28 cellular contexts compared by ENCODE assay signal in genomic region chr13:75470676-75471075, GRCh38.
"Had no signal": no experiment of that assay in that cellular context is flagged by ENCODE, and none has a peak within 500 bp of the region (broad histone marks: within the 10 kb centered on the region; RNA-seq: fewer than 3 reads in every experiment).

No MANE protein-coding gene starts in this region.

- H3K4me3 ChIP-seq: ascending aorta, cardiac muscle cell had no signal

- H3K36me3 ChIP-seq: ascending aorta, cardiac muscle cell had no signal

- ATAC-seq: activated CD8-positive, alpha-beta memory T cell treated with anti-CD3 and anti-CD28 coated beads, Interleukin-2, amount 10 ng/mL, durations not matched to agents 7 days and 5 days; activated CD8-positive, alpha-beta T cell treated with anti-CD3 and anti-CD28 coated beads, Interleukin-2, amount 10 ng/mL, durations not matched to agents 7 days and 5 days; activated naive CD8-positive, alpha-beta T cell treated with anti-CD3 and anti-CD28 coated beads, Interleukin-2, amount 50 U/mL, for 24 hours had no signal

- H3K9me3 ChIP-seq: ascending aorta had no signal

- H3K27me3 ChIP-seq: ascending aorta, cardiac muscle cell had no signal

- H3K27ac ChIP-seq: ascending aorta, cardiac muscle cell, VCaP had no signal

- DNase-seq: activated B cell treated with CpG ODN at 0.5 μM for 24 hours; activated CD4-positive, alpha-beta memory T cell treated with anti-CD3 and anti-CD28 coated beads, Interleukin-2, amount 10 ng/mL, durations not matched to agents 7 days and 5 days; activated CD4-positive, alpha-beta T cell treated with anti-CD3 and anti-CD28 coated beads for 4 hours; activated CD4-positive, alpha-beta T cell treated with anti-CD3 and anti-CD28 coated beads, Interleukin-2, amount 10 ng/mL, durations not matched to agents 24 days and 14 days; activated CD4-positive, alpha-beta T cell treated with anti-CD3 and anti-CD28 coated beads, Interleukin-2, amount 50 U/mL, for 48 hours; activated CD4-positive, CD25-positive, alpha-beta regulatory T cell treated with anti-CD3 and anti-CD28 coated beads, Interleukin-2, amount 50 U/mL, for 72 hours; activated CD8-positive, alpha-beta memory T cell treated with anti-CD3 and anti-CD28 coated beads for 24 hours; activated CD8-positive, alpha-beta memory T cell treated with anti-CD3 and anti-CD28 coated beads, Interleukin-2, amount 10 ng/mL, durations not matched to agents 7 days and 5 days; activated CD8-positive, alpha-beta memory T cell treated with anti-CD3 and anti-CD28 coated beads, Interleukin-2, amount 50 U/mL, for 48 hours; activated CD8-positive, alpha-beta T cell treated with anti-CD3 and anti-CD28 coated beads, Interleukin-2, amount 10 ng/mL, durations not matched to agents 7 days and 5 days; activated effector memory CD4-positive, alpha-beta T cell treated with Interleukin-2 at 50 U/mL for 16 hours; activated gamma-delta T cell; activated naive CD4-positive, alpha-beta T cell treated with anti-CD3 and anti-CD28 coated beads, Interleukin-2, amount 10 ng/mL, durations not matched to agents 7 days and 5 days; activated naive CD4-positive, alpha-beta T cell treated with Interleukin-2 at 50 U/mL for 16 hours; activated naive CD8-positive, alpha-beta T cell treated with anti-CD3 and anti-CD28 coated beads, Interleukin-2, amount 10 ng/mL, durations not matched to agents 7 days and 5 days; activated naive CD8-positive, alpha-beta T cell treated with anti-CD3 and anti-CD28 coated beads, Interleukin-2, amount 50 U/mL, for 24 hours; activated T-cell treated with anti-CD3 and anti-CD28 coated beads, Interleukin-2, amount 50 U/mL, for 24 hours; activated T-cell treated with anti-CD3 and anti-CD28 coated beads, Interleukin-2, amount 50 U/mL, for 48 hours; amygdala; anterior cingulate cortex; caudate nucleus; SW 1271; T-helper 1 cell; T-helper 2 cell; T-helper 9 cell had no signal
